Comparison of ENCODE assay signal across 16 cellular contexts in genomic region chr17:76642994-76643393, GRCh38. TPM values are rescaled to one million over a fixed set of nuclear protein-coding genes. Genes with fewer than 3 reads are reported as not detected.
DNase-seq lines count a peak whose midpoint lies in the region; ATAC-seq and TF ChIP-seq lines count a peak whose summit lies in the region.
"Had no signal": no experiment of that assay in that cellular context is flagged by ENCODE, and none has a peak within 500 bp of the region (broad histone marks: within the 10 kb centered on the region; RNA-seq: fewer than 3 reads in every experiment).

No MANE protein-coding gene starts in this region.

- H3K4me3 Mint-ChIP-seq in activated T-cell treated with anti-CD3 and anti-CD28 coated beads, Interleukin-2, amount 50 U/mL, for 4 hours = peak overlapping the region; percentile 73
- H3K4me3 Mint-ChIP-seq: CD8-positive, alpha-beta T cell; GM23338 had no signal

- H3K9me3 ChIP-seq in spleen = peaks cover 0 to 24% (median 21%) of the 10 kb centered on the region in 8 donors
- H3K9me3 ChIP-seq: SK-N-SH, thyroid gland had no signal

- peak in 1 of 2 donors; percentile 49 for ATAC-seq in activated T-cell treated with anti-CD3 and anti-CD28 coated beads, Interleukin-2, amount 50 U/mL, for 4 hours
- peak; percentile 30 for ATAC-seq in esophagus mucosa
- ATAC-seq: GM23338 had no signal

- no peaks in the 10 kb centered on the region for H3K36me3 ChIP-seq in spleen
- H3K36me3 ChIP-seq: thyroid gland had no signal

- WGBS in spleen, 5 donors = 60 to 83% (median 74%) methylated on average over 6 of the region's 6 CpGs

- H3K4me1 ChIP-seq in spleen = peaks cover 0 to 34% (median 9%) of the 10 kb centered on the region in 6 donors

- no peaks in the 10 kb centered on the region for H3K27me3 Mint-ChIP-seq in activated T-cell treated with anti-CD3 and anti-CD28 coated beads, Interleukin-2, amount 50 U/mL, for 4 hours (ENCODE audit: low read depth)

- peak overlapping the region; percentile 91 for H3K27ac ChIP-seq in VCaP
- H3K27ac ChIP-seq in spleen = peak overlapping the region in 7 of 8 donors; percentile 39 to 77 (median 68)
- H3K27ac ChIP-seq: thyroid gland had no signal

- no peak for DNase-seq in activated T-cell treated with anti-CD3 and anti-CD28 coated beads, Interleukin-2, amount 50 U/mL, for 4 hours
- DNase-seq in activated T-cell treated with anti-CD3 and anti-CD28 coated beads, Interleukin-2, amount 50 U/mL, for 48 hours = no peak
- DNase-seq in spleen = no peak
- DNase-seq in GM19240 (ENCODE audit: insufficient read length, low spot score) = no peak
- no peak for DNase-seq in SW480 (ENCODE audit: low spot score)
- no peak for DNase-seq in epidermal melanocyte (ENCODE audit: insufficient read length, low spot score)
- DNase-seq: NCI-H1694, NCI-H446 treated with DMSO at 0.1 percent for 48 hours, nucleus accumbens, SK-N-SH, thyroid gland had no signal

- H3K27me3 ChIP-seq in spleen (replicated peaks in 1 of 7) = peaks cover 0 to 4% (median 0%) of the 10 kb centered on the region in 7 donors
- H3K27me3 ChIP-seq: thyroid gland had no signal

- H3K9me3 Mint-ChIP-seq in activated T-cell treated with anti-CD3 and anti-CD28 coated beads, Interleukin-2, amount 50 U/mL, for 4 hours = peaks cover 11% of the 10 kb centered on the region
- H3K9me3 Mint-ChIP-seq: GM23338 had no signal

- intact Hi-C loops in spleen (cut with DNase I; ENCODE audit: low total_unique reads) = no loop called here

- TF ChIP-seq CTCF in VCaP (conservative IDR thresholded peaks at IDR 0.05) (no peak), spleen (IDR thresholded peaks at IDR 0.05 in 8 of 11, conservative IDR thresholded peaks at IDR 0.05 in 3 of 11) (no peak)

- TF ChIP-seq POLR2A in spleen (IDR thresholded peaks at IDR 0.05) = no peak

- H3K4me1 Mint-ChIP-seq in activated T-cell treated with anti-CD3 and anti-CD28 coated beads, Interleukin-2, amount 50 U/mL, for 4 hours (ENCODE audit: low read depth) = peaks cover 34% of the 10 kb centered on the region

- no peaks in the 10 kb centered on the region for H3K36me3 Mint-ChIP-seq in activated T-cell treated with anti-CD3 and anti-CD28 coated beads, Interleukin-2, amount 50 U/mL, for 4 hours (ENCODE audit: insufficient read depth)
- H3K36me3 Mint-ChIP-seq: CD8-positive, alpha-beta T cell had no signal

- peak overlapping the region in 7 of 8 donors; percentile 2 to 62 (median 18) for H3K4me3 ChIP-seq in spleen
- H3K4me3 ChIP-seq: GM23338, thyroid gland had no signal

RNA-seq across cellular contexts. Expression of gene ST6GALNAC1, which starts 0.6 kb away (rescaled TPM):
- 1 to 10 TPM in 1 of 3 donors, under 1 TPM in 2; 0.57 to 1.1 (median 0.63) TPM for total RNA-seq in activated T-cell treated with anti-CD3 and anti-CD28 coated beads, Interleukin-2, amount 50 U/mL, for 4 hours
- total RNA-seq in esophagus mucosa (16.9 TPM), spleen (10 to 100 TPM in 6 of 7 donors, 1 to 10 TPM in 1; 6.1 to 25.3 (median 13.5) TPM)
- 10 to 100 TPM in 1 of 3 donors, 1 to 10 TPM in 2; 2.3 to 13.2 (median 4.8) TPM for polyA plus RNA-seq in spleen
- total RNA-seq: CD8-positive, alpha-beta T cell; GM23338; OCI-LY7 had no signal
- polyA plus RNA-seq: GM23338, SK-N-SH had no signal

RNA-seq across cellular contexts. Expression of gene ST6GALNAC2, which starts 57.3 kb away (rescaled TPM):
- total RNA-seq in activated T-cell treated with anti-CD3 and anti-CD28 coated beads, Interleukin-2, amount 50 U/mL, for 4 hours = not detected
- total RNA-seq in esophagus mucosa (24.0 TPM), spleen (10 to 100 TPM in 3 of 7 donors, 1 to 10 TPM in 4; 8.1 to 15.7 (median 9.8) TPM)
- 1 to 10 TPM; 1.1 to 4.8 (median 1.3) TPM for polyA plus RNA-seq in spleen
- total RNA-seq: OCI-LY7 had no signal
- polyA plus RNA-seq: GM23338 had no signal

Comparison
In these comparisons a context has a peak if more than half of its experiments do, and no peak if none do; other contexts are left out.
1. RNA of gene ST6GALNAC2, which starts 57.3 kb away (total RNA-seq): 24.0 TPM in esophagus mucosa (single experiment) and 8.1 to 15.7 TPM in spleen; not detected in activated T-cell treated with anti-CD3 and anti-CD28 coated beads, Interleukin-2, amount 50 U/mL, for 4 hours; every median in the first group is over 4 times any median in the second.